8 cellular contexts compared by ENCODE assay signal in genomic region chr1:28437924-28438699, GRCh38.
DNase-seq lines count a peak whose midpoint lies in the region; ATAC-seq and TF ChIP-seq lines count a peak whose summit lies in the region.

No MANE protein-coding gene starts in this region.

- H3K4me3 ChIP-seq in esophagus squamous epithelium (peak overlapping the region; percentile 24 to 54 (median 42)), muscle layer of duodenum (ENCODE audit: low read depth in 1 of 2, low read length in 2 of 2) (peak overlapping the region; percentile 36 to 62), vagina (peak overlapping the region; percentile 3 to 32)

- TF ChIP-seq POLR2A in esophagus squamous epithelium (IDR thresholded peaks at IDR 0.05) (peak in 3 of 4 donors; percentile 20 to 76 (median 65)), vagina (IDR thresholded peaks at IDR 0.05) (peak in 1 of 2 donors; percentile 24)

- WGBS in esophagus squamous epithelium, 2 donors = 16 to 24% methylated on average over 10 of the region's 10 CpGs

- peak overlapping the region; percentile 78 to 87 (median 82) for H3K27ac ChIP-seq in esophagus squamous epithelium
- H3K27ac ChIP-seq in muscle layer of duodenum (ENCODE audit: low read length) = peak overlapping the region; percentile 92
- peak overlapping the region; percentile 70 for H3K27ac ChIP-seq in vagina

- TF ChIP-seq CTCF in esophagus squamous epithelium (IDR thresholded peaks at IDR 0.05) (no peak), vagina (IDR thresholded peaks at IDR 0.05) (no peak)

- H3K4me1 ChIP-seq in esophagus squamous epithelium (peaks cover 0 to 63% (median 11%) of the 10 kb centered on the region in 3 donors), muscle layer of duodenum (ENCODE audit: control insufficient read depth in 1 of 2, insufficient read depth in 2 of 2, low read length in 2 of 2) (peaks cover 0 to 9% of the 10 kb centered on the region in 2 donors), vagina (peaks cover 36% of the 10 kb centered on the region)

- H3K27me3 ChIP-seq in esophagus squamous epithelium = no peaks in the 10 kb centered on the region
- no peaks in the 10 kb centered on the region for H3K27me3 ChIP-seq in muscle layer of duodenum (ENCODE audit: low read depth, low read length)
- no peaks in the 10 kb centered on the region for H3K27me3 ChIP-seq in vagina

- H3K9me3 ChIP-seq in esophagus squamous epithelium (no peaks in the 10 kb centered on the region), muscle layer of duodenum (ENCODE audit: control insufficient read depth in 1 of 2, low read length in 2 of 2) (no peaks in the 10 kb centered on the region), vagina (no peaks in the 10 kb centered on the region)

- H3K36me3 ChIP-seq in esophagus squamous epithelium = peaks cover 0 to 3% (median 0%) of the 10 kb centered on the region in 3 donors
- no peaks in the 10 kb centered on the region for H3K36me3 ChIP-seq in muscle layer of duodenum (ENCODE audit: control insufficient read depth in 1 of 2, insufficient read depth in 2 of 2, low read length in 2 of 2)
- no peaks in the 10 kb centered on the region for H3K36me3 ChIP-seq in vagina

- intact Hi-C loops in esophagus squamous epithelium (cut with DNase I) = no loop called here
- intact Hi-C loops in vagina (cut with DNase I) = no loop called here

- no peak for ATAC-seq in GM21526 (IDR thresholded peaks at IDR 0.05; ENCODE audit: low FRiP score, unreplicated experiment)
- ATAC-seq in HG03442 (IDR thresholded peaks at IDR 0.05; ENCODE audit: unreplicated experiment) = no peak

- DNase-seq in ELR (ENCODE audit: low read depth) = peak; percentile 96
- peak; percentile 87 for DNase-seq in HPDE6-E6E7 (ENCODE audit: extremely low spot score)
- peak; percentile 75 to 93 for DNase-seq in SW 1271 (lab: John Stamatoyannopoulos, UW)
- peak; percentile 21 for DNase-seq in esophagus squamous epithelium (lab: John Stamatoyannopoulos, UW)
- peak in 1 of 2 donors; percentile 87 for DNase-seq in vagina (ENCODE audit: extremely low spot score in 2 of 2)
